Comparison of ENCODE assay signal across 9 cellular contexts in genomic region chr7:138829335-138829734, GRCh38. TPM values are rescaled to one million over a fixed set of nuclear protein-coding genes. Genes with fewer than 3 reads are reported as not detected.
"Had no signal": no experiment of that assay in that cellular context is flagged by ENCODE, and none has a peak within 500 bp of the region (broad histone marks: within the 10 kb centered on the region; RNA-seq: fewer than 3 reads in every experiment).

No MANE protein-coding gene starts in this region.

- H3K4me3 ChIP-seq: GM23248 had no signal

- H3K27ac ChIP-seq: GM23248, KMS-11 had no signal

- H2AFZ ChIP-seq: GM23248 had no signal

- FAIRE-seq: H54 had no signal

- H3K4me2 ChIP-seq: KMS-11 had no signal

- DNase-seq: GM23248, GOT3, H9, HCEC 1CT, KBM-7 had no signal

- H3K9ac ChIP-seq: GM23248, KMS-11 had no signal

RNA-seq across cellular contexts. Expression of gene ATP6V0A4, which starts 31.3 kb away (rescaled TPM):
- total RNA-seq: HT-29 had no signal
- polyA plus RNA-seq: IgD-negative memory B cell had no signal

RNA-seq across cellular contexts. Expression of gene TMEM213, which starts 31.5 kb away (rescaled TPM):
- total RNA-seq: GM23248, HT-29 had no signal
- polyA plus RNA-seq: GM23248, IgD-negative memory B cell had no signal
